ENCODE assay signal across 1 cellular context in the genomic region with DNA sequence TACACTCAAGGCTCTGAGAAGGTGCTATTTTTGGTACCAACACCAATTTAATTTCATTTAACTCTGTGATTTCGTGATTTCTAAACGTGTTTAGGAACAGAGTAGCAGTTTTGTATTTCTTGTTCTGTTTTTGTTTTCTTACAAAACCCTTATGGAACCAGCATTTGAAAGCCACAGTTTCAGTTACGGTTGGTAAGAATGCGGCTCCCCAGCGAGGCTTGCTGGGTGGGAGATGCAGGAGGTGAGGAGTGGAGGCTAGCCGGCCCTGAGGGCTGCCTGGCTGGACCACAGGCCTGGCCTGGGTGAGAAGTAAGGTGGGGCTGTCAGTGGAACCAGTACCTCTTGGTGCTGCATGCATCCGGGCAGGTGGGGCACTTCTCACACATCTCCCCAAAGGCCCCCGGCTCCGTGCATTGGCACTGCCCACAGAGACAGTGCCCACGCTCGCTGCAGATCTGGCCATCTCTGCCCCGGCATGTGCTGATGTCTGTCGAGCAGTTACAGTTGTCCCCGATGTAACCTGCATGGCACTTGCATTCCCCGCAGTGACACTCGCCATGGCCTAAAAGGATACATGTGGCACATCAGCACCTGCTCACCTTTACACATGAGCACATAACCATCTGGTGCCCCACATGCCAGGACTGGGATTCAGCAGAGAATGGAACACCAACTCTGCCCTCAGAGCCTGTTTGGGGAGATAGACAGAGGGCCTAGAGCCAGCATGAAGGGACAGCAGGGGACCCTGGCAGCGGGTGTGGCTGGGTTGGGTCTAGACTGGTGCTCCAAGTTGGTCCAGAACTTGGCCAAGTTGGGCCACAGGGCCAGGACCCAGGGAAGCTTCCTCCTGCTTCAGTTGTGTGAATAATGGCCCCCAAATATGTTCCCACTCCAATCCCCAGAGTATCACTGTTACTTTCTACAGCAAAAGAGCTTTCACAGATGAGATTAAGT.
TF ChIP-seq lines count a peak whose summit lies in the region.

No MANE protein-coding gene starts in this region.

TF ChIP-seq in WTC11, 78 proteins besides CTCF, POLR2A, EP300 and RAD21 (continued from another document):
- TF ChIP-seq AR (CRISPR knock-in tag; IDR thresholded peaks at IDR 0.05) (no peak), ATF6 (CRISPR knock-in tag; IDR thresholded peaks at IDR 0.05) (no peak), ZNF232 (CRISPR knock-in tag; IDR thresholded peaks at IDR 0.05) (no peak), CBFB (CRISPR knock-in tag; IDR thresholded peaks at IDR 0.05; ENCODE audit: low read depth) (no peak), ZMAT4 (CRISPR knock-in tag; IDR thresholded peaks at IDR 0.05) (no peak), TEAD1 (CRISPR knock-in tag; IDR thresholded peaks at IDR 0.05) (no peak), HMGA2 (CRISPR knock-in tag; IDR thresholded peaks at IDR 0.05) (no peak), FOXJ3 (CRISPR knock-in tag; IDR thresholded peaks at IDR 0.05; ENCODE audit: borderline replicate concordance) (no peak), KAT7 (CRISPR knock-in tag; IDR thresholded peaks at IDR 0.05; ENCODE audit: borderline replicate concordance) (no peak), ARID4B (CRISPR knock-in tag; IDR thresholded peaks at IDR 0.05; ENCODE audit: borderline replicate concordance) (no peak), TEAD4 (CRISPR knock-in tag; IDR thresholded peaks at IDR 0.05) (no peak), NR3C1 (CRISPR knock-in tag; conservative IDR thresholded peaks at IDR 0.05; ENCODE audit: low read depth) (no peak), MLX (CRISPR knock-in tag; IDR thresholded peaks at IDR 0.05) (no peak)
- TF ChIP-seq, protein P1, sequence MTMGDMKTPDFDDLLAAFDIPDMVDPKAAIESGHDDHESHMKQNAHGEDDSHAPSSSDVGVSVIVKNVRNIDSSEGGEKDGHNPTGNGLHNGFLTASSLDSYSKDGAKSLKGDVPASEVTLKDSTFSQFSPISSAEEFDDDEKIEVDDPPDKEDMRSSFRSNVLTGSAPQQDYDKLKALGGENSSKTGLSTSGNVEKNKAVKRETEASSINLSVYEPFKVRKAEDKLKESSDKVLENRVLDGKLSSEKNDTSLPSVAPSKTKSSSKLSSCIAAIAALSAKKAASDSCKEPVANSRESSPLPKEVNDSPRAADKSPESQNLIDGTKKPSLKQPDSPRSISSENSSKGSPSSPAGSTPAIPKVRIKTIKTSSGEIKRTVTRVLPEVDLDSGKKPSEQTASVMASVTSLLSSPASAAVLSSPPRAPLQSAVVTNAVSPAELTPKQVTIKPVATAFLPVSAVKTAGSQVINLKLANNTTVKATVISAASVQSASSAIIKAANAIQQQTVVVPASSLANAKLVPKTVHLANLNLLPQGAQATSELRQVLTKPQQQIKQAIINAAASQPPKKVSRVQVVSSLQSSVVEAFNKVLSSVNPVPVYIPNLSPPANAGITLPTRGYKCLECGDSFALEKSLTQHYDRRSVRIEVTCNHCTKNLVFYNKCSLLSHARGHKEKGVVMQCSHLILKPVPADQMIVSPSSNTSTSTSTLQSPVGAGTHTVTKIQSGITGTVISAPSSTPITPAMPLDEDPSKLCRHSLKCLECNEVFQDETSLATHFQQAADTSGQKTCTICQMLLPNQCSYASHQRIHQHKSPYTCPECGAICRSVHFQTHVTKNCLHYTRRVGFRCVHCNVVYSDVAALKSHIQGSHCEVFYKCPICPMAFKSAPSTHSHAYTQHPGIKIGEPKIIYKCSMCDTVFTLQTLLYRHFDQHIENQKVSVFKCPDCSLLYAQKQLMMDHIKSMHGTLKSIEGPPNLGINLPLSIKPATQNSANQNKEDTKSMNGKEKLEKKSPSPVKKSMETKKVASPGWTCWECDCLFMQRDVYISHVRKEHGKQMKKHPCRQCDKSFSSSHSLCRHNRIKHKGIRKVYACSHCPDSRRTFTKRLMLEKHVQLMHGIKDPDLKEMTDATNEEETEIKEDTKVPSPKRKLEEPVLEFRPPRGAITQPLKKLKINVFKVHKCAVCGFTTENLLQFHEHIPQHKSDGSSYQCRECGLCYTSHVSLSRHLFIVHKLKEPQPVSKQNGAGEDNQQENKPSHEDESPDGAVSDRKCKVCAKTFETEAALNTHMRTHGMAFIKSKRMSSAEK (CRISPR knock-in tag; IDR thresholded peaks at IDR 0.05; ENCODE audit: borderline replicate concordance): no peak
- TF ChIP-seq, protein P2, sequence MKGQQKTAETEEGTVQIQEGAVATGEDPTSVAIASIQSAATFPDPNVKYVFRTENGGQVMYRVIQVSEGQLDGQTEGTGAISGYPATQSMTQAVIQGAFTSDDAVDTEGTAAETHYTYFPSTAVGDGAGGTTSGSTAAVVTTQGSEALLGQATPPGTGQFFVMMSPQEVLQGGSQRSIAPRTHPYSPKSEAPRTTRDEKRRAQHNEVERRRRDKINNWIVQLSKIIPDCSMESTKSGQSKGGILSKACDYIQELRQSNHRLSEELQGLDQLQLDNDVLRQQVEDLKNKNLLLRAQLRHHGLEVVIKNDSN (CRISPR knock-in tag; IDR thresholded peaks at IDR 0.05): no peak
- TF ChIP-seq, protein P3, sequence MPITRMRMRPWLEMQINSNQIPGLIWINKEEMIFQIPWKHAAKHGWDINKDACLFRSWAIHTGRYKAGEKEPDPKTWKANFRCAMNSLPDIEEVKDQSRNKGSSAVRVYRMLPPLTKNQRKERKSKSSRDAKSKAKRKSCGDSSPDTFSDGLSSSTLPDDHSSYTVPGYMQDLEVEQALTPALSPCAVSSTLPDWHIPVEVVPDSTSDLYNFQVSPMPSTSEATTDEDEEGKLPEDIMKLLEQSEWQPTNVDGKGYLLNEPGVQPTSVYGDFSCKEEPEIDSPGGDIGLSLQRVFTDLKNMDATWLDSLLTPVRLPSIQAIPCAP (CRISPR knock-in tag; IDR thresholded peaks at IDR 0.05): no peak
